7 cellular contexts compared by ENCODE assay signal in the genomic region with DNA sequence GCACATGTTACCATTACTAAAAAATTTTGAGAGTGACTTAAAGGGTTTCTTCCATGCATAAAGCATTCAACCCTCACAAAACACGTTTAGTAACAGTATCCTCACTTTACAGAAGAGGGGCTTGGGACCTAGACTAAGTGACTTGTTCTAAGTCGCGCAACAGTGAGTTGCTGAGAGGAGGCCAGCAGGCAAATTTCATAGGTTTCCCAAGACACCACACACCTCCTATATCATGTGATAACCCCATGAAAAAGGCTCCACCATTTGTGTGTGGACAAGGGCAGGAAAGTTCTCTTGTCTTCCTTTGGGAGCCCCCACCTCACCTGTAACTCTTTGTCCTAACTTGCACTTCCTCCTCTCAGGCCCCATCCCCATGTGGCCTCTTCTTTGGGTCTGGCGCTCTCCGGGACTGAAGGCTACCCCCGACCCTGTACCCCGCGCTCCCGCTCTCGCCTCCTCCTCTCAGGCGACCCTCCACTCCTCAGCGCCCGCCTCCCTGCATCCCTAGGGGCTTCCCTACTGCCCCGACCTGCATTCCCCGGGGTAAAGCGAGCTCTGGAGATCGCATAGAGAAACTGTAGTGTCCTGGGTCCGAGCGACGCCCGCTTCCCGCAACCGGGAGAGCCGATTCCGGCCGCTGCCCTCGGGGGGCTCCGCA. TPM values are rescaled to one million over a fixed set of nuclear protein-coding genes. Genes with fewer than 3 reads are reported as not detected.
DNase-seq lines count a peak whose midpoint lies in the region; ATAC-seq, FAIRE-seq and TF ChIP-seq lines count a peak whose summit lies in the region.

No MANE protein-coding gene starts in this region.

- peaks cover 0 to 2% of the 10 kb centered on the region in 2 experiments for H4K20me1 ChIP-seq in H1 (replicated peaks in 1 of 2; ENCODE audit: control insufficient read depth in 1 of 2, insufficient read depth in 2 of 2, low read length in 2 of 2)

- peaks cover 13% of the 10 kb centered on the region for H3K4me1 Mint-ChIP-seq in neural crest cell

- H2BK12ac ChIP-seq in H1 (ENCODE audit: low read depth, low read length), result no peak overlapping the region

- peaks cover 77% of the 10 kb centered on the region for H3K27me3 Mint-ChIP-seq in neural crest cell (ENCODE audit: low read depth)

- H2BK5ac ChIP-seq in H1 (ENCODE audit: low read depth, low read length), result 0 out of 2 replicates have a peak overlapping the region, but pooled peaks have one; percentile 26

- no peak for TF ChIP-seq POLR2A in H1 (IDR thresholded peaks at IDR 0.05; ENCODE audit: control extremely low read depth in 1 of 2, low read depth in 2 of 2, low read length in 2 of 2)

- no peaks in the 10 kb centered on the region for H3K79me2 ChIP-seq in H1 (ENCODE audit: control insufficient read depth in 1 of 2, insufficient read depth in 2 of 2, low read length in 2 of 2)

- peak overlapping the region; percentile 15; the same call in 1 of the 2 replicates for H4K8ac ChIP-seq in H1 (ENCODE audit: extremely low read depth, insufficient read depth, low read length)

- peaks cover 0 to 5% (median 0%) of the 10 kb centered on the region in 4 experiments; a peak in 5 of 8 replicates for H3K36me3 ChIP-seq in H1 (ENCODE audit: control insufficient read depth in 2 of 4, insufficient read depth in 4 of 4, low read length in 3 of 4)

- no peak overlapping the region for H3K23ac ChIP-seq in H1 (ENCODE audit: insufficient read length)

- H3K4me3 Mint-ChIP-seq in neural crest cell, result peak overlapping the region; percentile 86

- peaks cover 0 to 11% (median 10%) of the 10 kb centered on the region in 4 experiments; a peak in 4 of 7 replicates for H3K27me3 ChIP-seq in H1 (replicated peaks in 1 of 4; ENCODE audit: control insufficient read depth in 3 of 4, extremely low read depth in 1 of 4, insufficient read depth in 3 of 4, low read length in 3 of 4)

- no peak overlapping the region for H2AK5ac ChIP-seq in H1 (ENCODE audit: low read depth, low read length)

- H2AFZ ChIP-seq in H1 (ENCODE audit: low read length), result peak overlapping the region; percentile 89

- DNase-seq in GM18507 (ENCODE audit: extremely low spot score, insufficient read length, low read depth) (no peak), NOMO-1 treated with DMSO at 0.1 percent for 48 hours (lab: John Stamatoyannopoulos, UW; ENCODE audit: unreplicated experiment) (peak; percentile 25), H1 (ENCODE audit: low read depth in 1 of 2, low spot score in 2 of 2) (peak in 1 of 2 experiments; percentile 72), neural crest cell (ENCODE audit: low read depth, low spot score) (no peak), GM10266 (ENCODE audit: extremely low spot score) (no peak), NCI-H128 (lab: John Stamatoyannopoulos, UW; ENCODE audit: unreplicated experiment) (no peak)

- peaks cover 13% of the 10 kb centered on the region for H3K23me2 ChIP-seq in H1 (ENCODE audit: low read depth, low read length)

- no peaks in the 10 kb centered on the region for H3K79me1 ChIP-seq in H1 (ENCODE audit: low read depth, low read length)

- H3K9ac ChIP-seq in H1 (replicated peaks in 1 of 4; ENCODE audit: extremely low read depth in 1 of 4, low read depth in 3 of 4, low read length in 3 of 4), result peak overlapping the region; percentile 48 to 63 (median 54)

- peak overlapping the region; percentile 84; the same call in 1 of the 2 replicates for H3K18ac ChIP-seq in H1 (ENCODE audit: extremely low read depth, low read length)

- no peak overlapping the region for H2BK120ac ChIP-seq in H1 (replicated peaks; ENCODE audit: low read depth, low read length)

- no peak overlapping the region for H3K27ac ChIP-seq in H1 (ENCODE audit: low read depth, low read length)

- no peak for ATAC-seq in HG03469 (IDR thresholded peaks at IDR 0.05; ENCODE audit: unreplicated experiment)

- POLR2A ChIA-PET in H1 (lab: Charles Lee; ENCODE audit: partially characterized antibody), result interaction anchor here (1.3 to 3.0 kb wide), 2 partner anchors 25 to 129 kb away, joined by 5 to 25 read pairs; no protein-coding TSS in a partner anchor

- H3K4me2 ChIP-seq in H1 (ENCODE audit: insufficient read depth in 1 of 2, low read depth in 2 of 2, low read length in 2 of 2), result peak overlapping the region; percentile 92 to 93

- CTCF ChIA-PET in H1 (lab: Charles Lee; ENCODE audit: partially characterized antibody), result interaction anchor here (1.1 to 11.2 kb wide), 4 partner anchors 15 to 110 kb away, joined by 4 to 402 read pairs (median 11); a partner anchor contains a TSS

- H2BK20ac ChIP-seq in H1 (ENCODE audit: low read length), result no peak overlapping the region

- peaks cover 0 to 3% (median 0%) of the 10 kb centered on the region in 4 experiments; a peak in 2 of 7 replicates for H3K4me1 ChIP-seq in H1 (replicated peaks in 1 of 4; ENCODE audit: control insufficient read depth in 3 of 4, insufficient read depth in 4 of 4, low read length in 3 of 4)

- no peak overlapping the region for H3K4ac ChIP-seq in H1 (replicated peaks; ENCODE audit: insufficient read length, low read depth, low read length)

- no peak overlapping the region for H3K27ac Mint-ChIP-seq in neural crest cell (ENCODE audit: unreplicated experiment)

- peaks cover 4% of the 10 kb centered on the region for H3K36me3 Mint-ChIP-seq in neural crest cell (ENCODE audit: low read depth)

- no peak for TF ChIP-seq RAD21 in H1 (IDR thresholded peaks at IDR 0.05 in 1 of 2, conservative IDR thresholded peaks at IDR 0.05 in 1 of 2; ENCODE audit: low read depth in 2 of 2, low read length in 2 of 2)

- no peak for TF ChIP-seq EP300 in H1 (IDR thresholded peaks at IDR 0.05; ENCODE audit: borderline replicate concordance in 1 of 2, low read depth in 2 of 2, low read length in 2 of 2)

- no peak overlapping the region for H4K91ac ChIP-seq in H1 (replicated peaks; ENCODE audit: insufficient read length, low read length)

- no peak overlapping the region for H3K14ac ChIP-seq in H1 (ENCODE audit: insufficient read length)

- 10% methylated on average over 20 of the region's 28 CpGs; no CpG with 5 or more reads in 1 of the 2 experiments for WGBS in H1 (ENCODE audit: extremely low coverage in 1 of 2, insufficient coverage in 1 of 2, insufficient read length in 1 of 2, insufficient replicate concordance in 2 of 2, low coverage in 1 of 2, low lambda C conversion rate in 2 of 2, missing lambda C conversion rate in 1 of 2), 2 experiments

- H3K56ac ChIP-seq in H1 (replicated peaks; ENCODE audit: insufficient read length, low read depth, low read length), result no peak overlapping the region

- no peak overlapping the region for H2BK15ac ChIP-seq in H1 (ENCODE audit: low read length)

- TF ChIP-seq CTCF in H1 (IDR thresholded peaks at IDR 0.05; ENCODE audit: control extremely low read depth in 1 of 3, insufficient read depth in 1 of 3, low read depth in 1 of 3, low read length in 3 of 3) (no peak), neural crest cell (conservative IDR thresholded peaks at IDR 0.05) (no peak), GM10266 (IDR thresholded peaks at IDR 0.05; ENCODE audit: control insufficient read depth, insufficient read depth, low read depth, missing control alignments) (no peak)

- FAIRE-seq in GM18507 (lab: Jason Lieb, UNC), result peak; percentile 29
- no peak for FAIRE-seq in H1 (lab: Jason Lieb, UNC)

- no peak overlapping the region for H4K5ac ChIP-seq in H1 (ENCODE audit: insufficient read length, low read depth, low read length)

- no peaks in the 10 kb centered on the region for H3K9me3 ChIP-seq in H1 (ENCODE audit: insufficient read depth in 2 of 2, low read depth in 1 of 2, low read length in 1 of 2)

- peak overlapping the region; percentile 59 to 93 (median 88) for H3K4me3 ChIP-seq in H1 (ENCODE audit: extremely low read depth in 1 of 4, insufficient read depth in 2 of 4, low read depth in 3 of 4, low read length in 4 of 4)

- H3K9me3 Mint-ChIP-seq in neural crest cell, result no peaks in the 10 kb centered on the region

RNA-seq across cellular contexts. Expression of a gene that starts 0.4 kb away (rescaled TPM):
- 18.4 and 22.0 TPM in 2 replicates for total RNA-seq in H1 (2021; fragmentation: NEBNext Ultra II Directional; extraction: Animal tissue kit (Norgen Biotek cat#: 25700))
- 26.9 and 43.0 TPM in 2 replicates for polyA plus RNA-seq in H1 (2011; rRNA removed)
- polyA plus RNA-seq in H1 (2011; cell fraction: cytosol; rRNA removed), result 33.9 TPM
- 26.7 TPM for polyA plus RNA-seq in H1 (2011; cell fraction: nucleus; rRNA removed)
- 19.4 to 42.4 TPM (median 35.3 TPM) in 4 replicates for polyA plus RNA-seq in H1 (2012, experiment 1 of 2)
- polyA plus RNA-seq in H1 (2012, experiment 2 of 2), result 39.2 TPM
- polyA plus RNA-seq in H1 (2013, experiment 1 of 2), result 17.7 TPM
- 18.9 TPM for polyA plus RNA-seq in H1 (2013, experiment 2 of 2)
- polyA minus RNA-seq in H1 (2011; rRNA and poly(A)+ RNA removed), result 11.7 and 15.3 TPM in 2 replicates
- polyA minus RNA-seq in H1 (2011; cell fraction: cytosol; rRNA and poly(A)+ RNA removed), result 7.9 TPM
- 7.9 TPM for polyA minus RNA-seq in H1 (2011; cell fraction: nucleus; rRNA and poly(A)+ RNA removed)
- total RNA-seq in neural crest cell, result 1.1 and 1.7 TPM in 2 replicates

RNA-seq across cellular contexts. Expression of a gene that starts 4.9 kb away (rescaled TPM):
- total RNA-seq in H1 (2021; fragmentation: NEBNext Ultra II Directional; extraction: Animal tissue kit (Norgen Biotek cat#: 25700)), result 24.3 and 27.2 TPM in 2 replicates
- 11.3 and 19.9 TPM in 2 replicates for polyA plus RNA-seq in H1 (2011; rRNA removed)
- 16.1 TPM for polyA plus RNA-seq in H1 (2011; cell fraction: cytosol; rRNA removed)
- 56.5 TPM for polyA plus RNA-seq in H1 (2011; cell fraction: nucleus; rRNA removed)
- polyA plus RNA-seq in H1 (2012, experiment 1 of 2), result 8.4 to 30.2 TPM (median 25.2 TPM) in 4 replicates
- polyA plus RNA-seq in H1 (2012, experiment 2 of 2), result 9.2 TPM
- polyA plus RNA-seq in H1 (2013, experiment 1 of 2), result 11.3 TPM
- 13.1 TPM for polyA plus RNA-seq in H1 (2013, experiment 2 of 2)
- 18.7 and 33.0 TPM in 2 replicates for polyA minus RNA-seq in H1 (2011; rRNA and poly(A)+ RNA removed)
- polyA minus RNA-seq in H1 (2011; cell fraction: cytosol; rRNA and poly(A)+ RNA removed), result 5.8 TPM
- 13.7 TPM for polyA minus RNA-seq in H1 (2011; cell fraction: nucleus; rRNA and poly(A)+ RNA removed)
- total RNA-seq in neural crest cell, result 18.0 and 18.2 TPM in 2 replicates

RNA-seq across cellular contexts. Expression of a gene that starts 10.1 kb away (rescaled TPM):
- 16.8 TPM in 2 replicates for total RNA-seq in H1 (2021; fragmentation: NEBNext Ultra II Directional; extraction: Animal tissue kit (Norgen Biotek cat#: 25700))
- polyA plus RNA-seq in H1 (2011; rRNA removed), result 20.1 and 22.0 TPM in 2 replicates
- 21.6 TPM for polyA plus RNA-seq in H1 (2011; cell fraction: cytosol; rRNA removed)
- 35.5 TPM for polyA plus RNA-seq in H1 (2011; cell fraction: nucleus; rRNA removed)
- 21.4 to 30.6 TPM (median 29.9 TPM) in 4 replicates for polyA plus RNA-seq in H1 (2012, experiment 1 of 2)
- polyA plus RNA-seq in H1 (2012, experiment 2 of 2), result 30.6 TPM
- polyA plus RNA-seq in H1 (2013, experiment 1 of 2), result 13.5 TPM
- polyA plus RNA-seq in H1 (2013, experiment 2 of 2), result 13.6 TPM
- polyA minus RNA-seq in H1 (2011; rRNA and poly(A)+ RNA removed), result 30.3 and 33.8 TPM in 2 replicates
- 12.2 TPM for polyA minus RNA-seq in H1 (2011; cell fraction: cytosol; rRNA and poly(A)+ RNA removed)
- polyA minus RNA-seq in H1 (2011; cell fraction: nucleus; rRNA and poly(A)+ RNA removed), result 9.6 TPM
- 2.7 and 2.8 TPM in 2 replicates for total RNA-seq in neural crest cell

RNA-seq across cellular contexts. Expression of a gene that starts 10.5 kb away (rescaled TPM):
- total RNA-seq in H1 (2021; fragmentation: NEBNext Ultra II Directional; extraction: Animal tissue kit (Norgen Biotek cat#: 25700)), result 2.9 and 4.5 TPM in 2 replicates
- 12.5 and 22.8 TPM in 2 replicates for polyA plus RNA-seq in H1 (2011; rRNA removed)
- 11.0 TPM for polyA plus RNA-seq in H1 (2011; cell fraction: cytosol; rRNA removed)
- polyA plus RNA-seq in H1 (2011; cell fraction: nucleus; rRNA removed), result 9.4 TPM
- 2.0 to 13.4 TPM (median 8.9 TPM) in 4 replicates for polyA plus RNA-seq in H1 (2012, experiment 1 of 2)
- 9.9 TPM for polyA plus RNA-seq in H1 (2012, experiment 2 of 2)
- polyA plus RNA-seq in H1 (2013, experiment 1 of 2), result 1.3 TPM
- polyA plus RNA-seq in H1 (2013, experiment 2 of 2), result 1.6 TPM
- 2.1 and 8.2 TPM in 2 replicates for polyA minus RNA-seq in H1 (2011; rRNA and poly(A)+ RNA removed)
- polyA minus RNA-seq in H1 (2011; cell fraction: cytosol; rRNA and poly(A)+ RNA removed), result 3.7 TPM
- polyA minus RNA-seq in H1 (2011; cell fraction: nucleus; rRNA and poly(A)+ RNA removed), result not detected
- total RNA-seq in neural crest cell, result not detected in 2 replicates

RNA-seq across cellular contexts. Expression of a gene that starts 26.6 kb away (rescaled TPM):
- total RNA-seq in H1 (2021; fragmentation: NEBNext Ultra II Directional; extraction: Animal tissue kit (Norgen Biotek cat#: 25700)), result 0.27 TPM in 1 of 2 replicates, not detected in the other
- 0.19 and 0.35 TPM in 2 replicates for polyA plus RNA-seq in H1 (2011; rRNA removed)
- 0.28 TPM for polyA plus RNA-seq in H1 (2011; cell fraction: cytosol; rRNA removed)
- polyA plus RNA-seq in H1 (2011; cell fraction: nucleus; rRNA removed), result 0.36 TPM
- polyA plus RNA-seq in H1 (2012, experiment 1 of 2), result 0.20 to 0.55 TPM (median 0.21 TPM) in 3 of 4 replicates, not detected in the other
- polyA plus RNA-seq in H1 (2012, experiment 2 of 2), result 0.37 TPM
- 0.26 TPM for polyA plus RNA-seq in H1 (2013, experiment 1 of 2)
- 0.53 TPM for polyA plus RNA-seq in H1 (2013, experiment 2 of 2)
- polyA minus RNA-seq in H1 (2011; rRNA and poly(A)+ RNA removed), result 0.16 and 0.46 TPM in 2 replicates
- not detected for polyA minus RNA-seq in H1 (2011; cell fraction: cytosol; rRNA and poly(A)+ RNA removed)
- 0.50 TPM for polyA minus RNA-seq in H1 (2011; cell fraction: nucleus; rRNA and poly(A)+ RNA removed)
- 0.28 TPM in 1 of 2 replicates, not detected in the other for total RNA-seq in neural crest cell
